14 cellular contexts compared by ENCODE assay signal in the genomic region with DNA sequence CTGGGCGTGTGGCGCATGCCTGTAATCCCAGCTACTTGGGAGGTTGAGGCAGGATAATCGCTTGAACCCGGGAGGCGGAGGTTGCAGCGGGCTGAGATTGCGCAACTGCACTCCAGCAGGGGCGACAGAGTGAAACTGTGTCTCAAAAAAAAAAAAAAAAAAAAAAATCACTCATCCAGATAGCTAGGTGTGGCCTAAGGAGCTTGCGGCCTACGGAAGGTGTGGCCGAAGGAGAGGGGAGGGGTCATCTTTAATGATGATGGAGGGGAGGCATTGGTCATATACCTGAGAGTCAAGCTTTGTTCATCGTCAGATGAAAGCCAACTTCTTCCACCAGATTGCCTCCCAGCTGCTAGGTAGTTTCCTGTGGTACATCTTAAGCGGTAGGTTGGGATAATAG. TPM values are rescaled to one million over a fixed set of nuclear protein-coding genes. Genes with fewer than 3 reads are reported as not detected.
DNase-seq lines count a peak whose midpoint lies in the region; ATAC-seq, FAIRE-seq and TF ChIP-seq lines count a peak whose summit lies in the region.
"Had no signal": no experiment of that assay in that cellular context is flagged by ENCODE, and none has a peak within 500 bp of the region (broad histone marks: within the 10 kb centered on the region; RNA-seq: fewer than 3 reads in every experiment).

No MANE protein-coding gene starts in this region.

- DNase-seq in GM23338 (ENCODE audit: low spot score) (peak; percentile 68), K562 (ENCODE audit: extremely low read depth in 1 of 4, low spot score in 3 of 4) (peak; percentile 57 to 73 (median 68)), NCI-H69 (lab: John Stamatoyannopoulos, UW) (no peak), Caco-2 (no peak)
- no peak for DNase-seq in activated CD4-positive, alpha-beta memory T cell treated with anti-CD3 and anti-CD28 coated beads for 36 hours

- no peaks in the 10 kb centered on the region; the same call in 2 of the 3 replicates for H3K36me3 Mint-ChIP-seq in GM23338 (ENCODE audit: low read depth)
- H3K36me3 Mint-ChIP-seq in nephron (ENCODE audit: low read depth) = peaks cover 14% of the 10 kb centered on the region
- peaks cover 17% of the 10 kb centered on the region for H3K36me3 Mint-ChIP-seq in Caco-2 (ENCODE audit: insufficient read depth, unreplicated experiment)
- peaks cover 13% of the 10 kb centered on the region for H3K36me3 Mint-ChIP-seq in activated CD4-positive, alpha-beta memory T cell treated with anti-CD3 and anti-CD28 coated beads for 36 hours

- in situ Hi-C loops in K562 (cut with MboI) = loop anchor here (5.0 kb wide), 1 partner anchor 126 kb away; a partner anchor contains a TSS

- H2AFZ ChIP-seq in GM23338 = peak overlapping the region; percentile 78
- H2AFZ ChIP-seq in K562 (ENCODE audit: low read depth, low read length) = no peak overlapping the region; the same call in 1 of the 2 replicates

- H3K9me1 ChIP-seq in K562 (ENCODE audit: control insufficient read depth, insufficient read depth, low read length) = peaks cover 5% of the 10 kb centered on the region

- TF ChIP-seq POLR2A in K562 (conservative IDR thresholded peaks at IDR 0.05) = no peak

- H4K20me1 ChIP-seq in BLaER1 (peaks cover 39% of the 10 kb centered on the region), GM23338 (replicated peaks; ENCODE audit: insufficient read depth) (0 out of 2 replicates have a peak, but pooled peaks cover 3% of the 10 kb centered on the region), K562 (replicated peaks; ENCODE audit: control insufficient read depth, insufficient read depth, low read length) (peaks cover 38% of the 10 kb centered on the region)

- H3K4me1 Mint-ChIP-seq in GM23338 (peaks cover 16% of the 10 kb centered on the region), nephron (peaks cover 26% of the 10 kb centered on the region), Caco-2 (ENCODE audit: low read depth, unreplicated experiment) (no peaks in the 10 kb centered on the region)
- H3K4me1 Mint-ChIP-seq in activated CD4-positive, alpha-beta memory T cell treated with anti-CD3 and anti-CD28 coated beads for 36 hours (ENCODE audit: low read depth) = peaks cover 45% of the 10 kb centered on the region

- no TSS peak for BruUV-seq in K562 (replicated peaks; lab: Mats Ljungman, UMichigan)
- no TSS peak for BruUV-seq in Caco-2 (replicated peaks; lab: Mats Ljungman, UMichigan)

- CTCF ChIA-PET in K562 (lab: Yijun Ruan, JAX; ENCODE audit: low intra/inter-chr PET ratio) = interaction anchor here (0.6 to 2.7 kb wide), 5 partner anchors 43 to 154 kb away, joined by 3 to 26 read pairs (median 16); a partner anchor contains a TSS
- CTCF ChIA-PET in Caco-2 (lab: Charles Lee) = interaction anchor here (0.6 to 3.5 kb wide), 14 partner anchors 14 to 126 kb away, joined by 3 to 50 read pairs (median 4); a partner anchor contains a TSS
- CTCF ChIA-PET in activated CD4-positive, alpha-beta memory T cell treated with anti-CD3 and anti-CD28 coated beads for 36 hours (lab: Charles Lee) = interaction anchor here (0.6 to 7.1 kb wide), 27 partner anchors 9 to 191 kb away, joined by 3 to 219 read pairs (median 5); a partner anchor contains a TSS

- H3K9ac ChIP-seq in BLaER1 (no peak overlapping the region; the same call in 1 of the 2 replicates), K562 (ENCODE audit: insufficient read depth in 1 of 2, low read depth in 2 of 2, low read length in 2 of 2) (no peak overlapping the region)

- FAIRE-seq in K562 (lab: Jason Lieb, UNC) = peak; percentile 29
- FAIRE-seq: colon had no signal

- H3K27me3 ChIP-seq in BLaER1 = no peaks in the 10 kb centered on the region
- no peaks in the 10 kb centered on the region for H3K27me3 ChIP-seq in GM23338 (ENCODE audit: insufficient read depth)
- peaks cover 0 to 6% of the 10 kb centered on the region in 2 experiments; a peak in 2 of 5 replicates for H3K27me3 ChIP-seq in K562 (ENCODE audit: control insufficient read depth in 2 of 2, insufficient read depth in 2 of 2, low read length in 2 of 2)
- no peaks in the 10 kb centered on the region for H3K27me3 ChIP-seq in Caco-2 (replicated peaks; ENCODE audit: control insufficient read depth, insufficient read depth, low read length)

- H3K36me3 ChIP-seq in BLaER1 (peaks cover 14% of the 10 kb centered on the region), GM23338 (ENCODE audit: insufficient read depth) (no peaks in the 10 kb centered on the region), K562 (ENCODE audit: control insufficient read depth, insufficient read depth, low read length) (peaks cover 3% of the 10 kb centered on the region; the same call in 1 of the 3 replicates), Caco-2 (ENCODE audit: control insufficient read depth, insufficient read depth, low read length) (no peaks in the 10 kb centered on the region)

- H3K27ac Mint-ChIP-seq in GM23338 (no peak overlapping the region), nephron (peak overlapping the region in 1 of 3 experiments; percentile 71), Caco-2 (ENCODE audit: unreplicated experiment) (no peak overlapping the region)
- no peak overlapping the region for H3K27ac Mint-ChIP-seq in activated CD4-positive, alpha-beta memory T cell treated with anti-CD3 and anti-CD28 coated beads for 36 hours

- H3K27ac ChIP-seq in BLaER1 = 0 out of 2 replicates have a peak overlapping the region, but pooled peaks have one; percentile 19
- H3K27ac ChIP-seq in GM23338 (ENCODE audit: low read depth) = no peak overlapping the region
- no peak overlapping the region for H3K27ac ChIP-seq in K562 (ENCODE audit: extremely low read depth, low read depth, low read length)

- H3K4me3 Mint-ChIP-seq in GM23338 (no peak overlapping the region; the same call in 2 of the 3 replicates), nephron (peak overlapping the region; percentile 29 to 96 (median 95)), Caco-2 (ENCODE audit: unreplicated experiment) (no peak overlapping the region)
- no peak overlapping the region for H3K4me3 Mint-ChIP-seq in activated CD4-positive, alpha-beta memory T cell treated with anti-CD3 and anti-CD28 coated beads for 36 hours

- H3K9me3 ChIP-seq in BLaER1 = no peaks in the 10 kb centered on the region
- no peaks in the 10 kb centered on the region for H3K9me3 ChIP-seq in K562 (replicated peaks; ENCODE audit: control insufficient read depth, insufficient read depth, low read depth, low read length)
- H3K9me3 ChIP-seq in Caco-2 = no peaks in the 10 kb centered on the region

- H3K4me1 ChIP-seq in BLaER1 = peaks cover 48% of the 10 kb centered on the region
- H3K4me1 ChIP-seq in GM23338 (ENCODE audit: insufficient read depth) = peaks cover 12% of the 10 kb centered on the region
- H3K4me1 ChIP-seq in K562 (replicated peaks in 1 of 2; ENCODE audit: control insufficient read depth in 2 of 2, insufficient read depth in 2 of 2, low read length in 2 of 2) = peaks cover 25 to 26% of the 10 kb centered on the region in 2 experiments; a peak in 4 of 5 replicates
- peaks cover 6% of the 10 kb centered on the region for H3K4me1 ChIP-seq in Caco-2

- H3K4me2 ChIP-seq in BLaER1 (peak overlapping the region; percentile 64), GM23338 (peak overlapping the region; percentile 49; the same call in 1 of the 2 replicates), K562 (ENCODE audit: insufficient read depth, low read length) (no peak overlapping the region)
- H3K4me2 ChIP-seq: smooth muscle cell had no signal

- intact Hi-C loops in K562 (cut with micrococcal nuclease) = no loop called here
- intact Hi-C loops in Caco-2 (cut with micrococcal nuclease; ENCODE audit: unreplicated experiment) = no loop called here
- intact Hi-C loops in activated CD4-positive, alpha-beta memory T cell treated with anti-CD3 and anti-CD28 coated beads for 36 hours (cut with micrococcal nuclease) = loop anchor here (10.0 kb wide), 1 partner anchor 53 kb away; no protein-coding TSS in a partner anchor

- no peaks in the 10 kb centered on the region for H3K9me2 ChIP-seq in GM23338 (ENCODE audit: insufficient read depth)

- ATAC-seq in GM23338 (peak; percentile 43), K562 (peak; percentile 62), HG03025 (IDR thresholded peaks at IDR 0.05; ENCODE audit: low FRiP score, unreplicated experiment) (no peak)

- peaks cover 8% of the 10 kb centered on the region for H3K27me3 Mint-ChIP-seq in GM23338 (ENCODE audit: insufficient read depth, low read depth, poor library complexity)
- peaks cover 4% of the 10 kb centered on the region for H3K27me3 Mint-ChIP-seq in nephron (ENCODE audit: low read depth)
- H3K27me3 Mint-ChIP-seq in Caco-2 (ENCODE audit: insufficient read depth, unreplicated experiment) = peaks cover 3% of the 10 kb centered on the region
- no peaks in the 10 kb centered on the region for H3K27me3 Mint-ChIP-seq in activated CD4-positive, alpha-beta memory T cell treated with anti-CD3 and anti-CD28 coated beads for 36 hours
- H3K27me3 Mint-ChIP-seq: stimulated activated naive CD8-positive, alpha-beta T cell treated with anti-CD3 and anti-CD28 coated beads, Interleukin-15, amount 100 ng/mL, for 72 hours had no signal

- H3K9me3 Mint-ChIP-seq in GM23338 (peaks cover 9% of the 10 kb centered on the region; the same call in 2 of the 3 replicates), nephron (no peaks in the 10 kb centered on the region), Caco-2 (ENCODE audit: unreplicated experiment) (no peaks in the 10 kb centered on the region)
- H3K9me3 Mint-ChIP-seq in activated CD4-positive, alpha-beta memory T cell treated with anti-CD3 and anti-CD28 coated beads for 36 hours = no peaks in the 10 kb centered on the region
- H3K9me3 Mint-ChIP-seq: activated T-helper 1 cell treated with anti-CD3 and anti-CD28 coated beads, Interleukin-12 subunit alpha, Interleukin-12 subunit beta, Interleukin-2, Interleukin-4 antibody, amounts not matched to agents 30 ng/mL and 10 ng/mL and 1 ng/mL, durations not matched to agents 14 hours and 24 hours and 36 hours; stimulated activated naive CD8-positive, alpha-beta T cell treated with anti-CD3 and anti-CD28 coated beads, Interleukin-15, amount 100 ng/mL, for 72 hours; T-helper 2 cell treated with Interferon-gamma antibody and Interleukin-4, amounts not matched to agents 5 μg/mL and 100 μg/mL, for 36 hours had no signal

- no peak for TF ChIP-seq RAD21 in K562 (CRISPR knock-in tag; conservative IDR thresholded peaks at IDR 0.05 in 1 of 2, IDR thresholded peaks at IDR 0.05 in 1 of 2)

- TF ChIP-seq EP300 in K562 (IDR thresholded peaks at IDR 0.05; ENCODE audit: low read length) = no peak

- H3K4me3 ChIP-seq in BLaER1 = no peak overlapping the region
- H3K4me3 ChIP-seq in GM23338 = peak overlapping the region; percentile 82; the same call in 1 of the 2 replicates
- no peak overlapping the region for H3K4me3 ChIP-seq in K562
- H3K4me3 ChIP-seq in Caco-2 (ENCODE audit: low read depth, low read length) = no peak overlapping the region
- H3K4me3 ChIP-seq: GM12878 had no signal

- POLR2A ChIA-PET in K562 (lab: Yijun Ruan, JAX) = interaction anchor here (0.8 to 3.5 kb wide), 9 partner anchors 12 to 248 kb away, joined by 3 to 29 read pairs (median 4); no protein-coding TSS in a partner anchor
- POLR2A ChIA-PET in Caco-2 (lab: Charles Lee) = interaction anchor here (0.6 to 1.5 kb wide), 4 partner anchors 14 to 391 kb away, joined by 3 to 6 read pairs (median 4); a partner anchor contains a TSS
- POLR2A ChIA-PET in activated CD4-positive, alpha-beta memory T cell treated with anti-CD3 and anti-CD28 coated beads for 36 hours (lab: Charles Lee) = interaction anchor here (0.7 to 1.6 kb wide), 2 partner anchors 108 to 143 kb away, joined by 4 to 8 read pairs; no protein-coding TSS in a partner anchor

- WGBS in K562 (ENCODE audit: insufficient coverage, low coverage, missing lambda C conversion rate) = 14% methylated on average over 13 of the region's 13 CpGs

- H3F3A ChIP-seq in GM23338 (replicated peaks; ENCODE audit: low read depth) = peaks cover 5% of the 10 kb centered on the region; the same call in 1 of the 2 replicates

- no peak for TF ChIP-seq CTCF in GM23338 (conservative IDR thresholded peaks at IDR 0.05; ENCODE audit: low read depth in 2 of 2)
- 0 out of 6 replicates have a peak, but pooled peaks of 1 of the 3 experiments have one; percentile 5 for TF ChIP-seq CTCF in K562 (IDR thresholded peaks at IDR 0.05 in 2 of 3, conservative IDR thresholded peaks at IDR 0.05 in 1 of 3; ENCODE audit: insufficient read depth in 2 of 3, low read depth in 1 of 3, low read length in 3 of 3)
- TF ChIP-seq CTCF in nephron (IDR thresholded peaks at IDR 0.05; ENCODE audit: unreplicated experiment in 3 of 3) = no peak
- no peak for TF ChIP-seq CTCF in Caco-2 (IDR thresholded peaks at IDR 0.05; ENCODE audit: insufficient read depth in 1 of 2, low read depth in 1 of 2, low read length in 1 of 2, severe bottlenecking in 1 of 2, unreplicated experiment in 1 of 2)

- H3K79me2 ChIP-seq in GM23338 (replicated peaks; ENCODE audit: insufficient read depth) (peaks cover 25% of the 10 kb centered on the region), K562 (ENCODE audit: control insufficient read depth, insufficient read depth, low read length) (peaks cover 36% of the 10 kb centered on the region)

RNA-seq across cellular contexts. Expression of a gene that starts 0.8 kb away (rescaled TPM):
- total RNA-seq in GM23338 (2014; rRNA removed; shearing (Covaris generic)) = 8.7 and 9.7 TPM in 2 replicates
- polyA plus RNA-seq in GM23338 (2016; fragmentation: Nextera tagmentation; extraction: Ambion mirVana) (4.8 and 5.1 TPM in 2 replicates), K562 (2011; rRNA removed) (8.1 and 18.2 TPM in 2 replicates), K562 (2014; fragmentation: Illumina TruSeq; extraction: Trizol) (9.2 and 11.4 TPM in 2 replicates), K562 (2014; fragmentation: Nextera tagmentation; extraction: Ambion mirVana) (under 1 TPM; 0.14 to 0.18 TPM), K562 (2014; rRNA removed) (9.5 and 9.7 TPM in 2 replicates)
- 15.0 and 29.8 TPM in 2 replicates for total RNA-seq in K562 (2011; cell fraction: chromatin; rRNA removed; ENCODE audit: low replicate concordance)
- total RNA-seq in K562 (2011; cell fraction: nucleolus; rRNA removed) = 15.7 and 18.3 TPM in 2 replicates
- total RNA-seq in K562 (2011; cell fraction: nucleoplasm; rRNA removed) = 17.1 and 18.0 TPM in 2 replicates
- total RNA-seq in K562 (2014; rRNA removed) (3.8 and 5.1 TPM in 2 replicates), K562 (2014; rRNA removed; fragmentation: Illumina TruSeq; extraction: Trizol) (1.7 and 2.0 TPM in 2 replicates), K562 (2015; rRNA removed; fragmentation: Illumina TruSeq; extraction: Trizol) (3.1 and 3.3 TPM in 2 replicates), K562 (2021) (11.4 and 13.2 TPM in 2 replicates), Caco-2 (2022) (11.3 and 12.0 TPM in 2 replicates)
- polyA plus RNA-seq in K562 (2011; cell fraction: cytosol; rRNA removed) = 16.0 and 18.8 TPM in 2 replicates
- 26.6 and 29.0 TPM in 2 replicates for polyA plus RNA-seq in K562 (2011; cell fraction: nucleus; rRNA removed)
- polyA plus RNA-seq in K562 (2012) = 10.8 and 20.2 TPM in 2 replicates
- 7.2 TPM in 2 replicates for polyA minus RNA-seq in K562 (2011; rRNA and poly(A)+ RNA removed)
- 6.5 and 10.1 TPM in 2 replicates for polyA minus RNA-seq in K562 (2011; cell fraction: cytosol; rRNA and poly(A)+ RNA removed)
- polyA minus RNA-seq in K562 (2011; cell fraction: nucleus; rRNA and poly(A)+ RNA removed) = 5.0 and 6.9 TPM in 2 replicates
- 10 to 100 TPM; 19.9 to 20.9 TPM for total RNA-seq in activated CD4-positive, alpha-beta memory T cell treated with anti-CD3 and anti-CD28 coated beads for 36 hours

RNA-seq across cellular contexts. Expression of a gene that starts 43.9 kb away (rescaled TPM):
- 5.7 and 7.2 TPM in 2 replicates for total RNA-seq in GM23338 (2014; rRNA removed; shearing (Covaris generic))
- polyA plus RNA-seq in GM23338 (2016; fragmentation: Nextera tagmentation; extraction: Ambion mirVana) (3.2 and 5.1 TPM in 2 replicates), K562 (2011; rRNA removed) (27.5 and 42.7 TPM in 2 replicates), K562 (2014; fragmentation: Illumina TruSeq; extraction: Trizol) (15.9 and 22.0 TPM in 2 replicates), K562 (2014; fragmentation: Nextera tagmentation; extraction: Ambion mirVana) (1 to 10 TPM; 1.3 to 1.4 TPM), K562 (2014; rRNA removed) (44.6 and 45.7 TPM in 2 replicates)
- total RNA-seq in K562 (2011; cell fraction: chromatin; rRNA removed; ENCODE audit: low replicate concordance) = 16.1 and 32.8 TPM in 2 replicates
- total RNA-seq in K562 (2011; cell fraction: nucleolus; rRNA removed) = 31.3 and 33.7 TPM in 2 replicates
- total RNA-seq in K562 (2011; cell fraction: nucleoplasm; rRNA removed) = 22.9 and 25.3 TPM in 2 replicates
- total RNA-seq in K562 (2014; rRNA removed) (42.0 and 43.4 TPM in 2 replicates), K562 (2014; rRNA removed; fragmentation: Illumina TruSeq; extraction: Trizol) (10.0 and 13.5 TPM in 2 replicates), K562 (2015; rRNA removed; fragmentation: Illumina TruSeq; extraction: Trizol) (22.7 and 24.5 TPM in 2 replicates), K562 (2021) (30.9 and 37.8 TPM in 2 replicates), Caco-2 (2022) (5.6 and 5.7 TPM in 2 replicates)
- 38.6 and 39.4 TPM in 2 replicates for polyA plus RNA-seq in K562 (2011; cell fraction: cytosol; rRNA removed)
- polyA plus RNA-seq in K562 (2011; cell fraction: nucleus; rRNA removed) = 97.0 and 136 TPM in 2 replicates
- polyA plus RNA-seq in K562 (2012) = 23.2 and 45.2 TPM in 2 replicates
- polyA minus RNA-seq in K562 (2011; rRNA and poly(A)+ RNA removed) = 22.7 and 23.2 TPM in 2 replicates
- 15.9 and 23.3 TPM in 2 replicates for polyA minus RNA-seq in K562 (2011; cell fraction: cytosol; rRNA and poly(A)+ RNA removed)
- polyA minus RNA-seq in K562 (2011; cell fraction: nucleus; rRNA and poly(A)+ RNA removed) = 25.7 and 35.2 TPM in 2 replicates
- 100 to 1,000 TPM; 103 TPM for total RNA-seq in activated CD4-positive, alpha-beta memory T cell treated with anti-CD3 and anti-CD28 coated beads for 36 hours

Comparison
In these comparisons a context has a peak if more than half of its experiments do, and no peak if none do; other contexts are left out.
1. DNase-seq: peak in GM23338 (single experiment) and K562 (4 of 4); none in NCI-H69 (single experiment), Caco-2 (0 of 2) and activated CD4-positive, alpha-beta memory T cell treated with anti-CD3 and anti-CD28 coated beads for 36 hours (single experiment).
2. H3K4me3 Mint-ChIP-seq: peak in nephron (3 of 3); none in GM23338 (single experiment), Caco-2 (single experiment) and activated CD4-positive, alpha-beta memory T cell treated with anti-CD3 and anti-CD28 coated beads for 36 hours (single experiment).